Comparison of ENCODE assay signal across 14 cellular contexts in the genomic region with DNA sequence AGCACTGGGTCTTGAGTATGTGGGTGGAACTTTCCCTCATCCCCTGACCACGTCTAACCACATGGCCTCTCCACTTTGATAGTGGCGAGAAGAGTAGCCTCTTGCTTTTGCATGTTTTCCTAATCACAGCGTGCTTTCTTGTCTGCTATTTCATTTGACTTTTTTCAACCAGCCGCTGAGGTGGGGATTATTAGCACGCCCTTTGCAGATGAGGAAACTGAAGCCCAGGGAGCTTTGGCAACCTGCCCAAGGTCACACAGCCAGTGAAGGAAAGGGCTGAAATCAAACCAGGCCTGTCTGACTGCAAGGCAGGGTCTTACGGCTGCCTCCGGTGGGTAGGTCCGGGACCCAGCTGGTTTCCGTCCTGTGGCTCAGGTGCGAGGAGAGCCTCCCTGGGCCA.
"Had no signal": no experiment of that assay in that cellular context is flagged by ENCODE, and none has a peak within 500 bp of the region (broad histone marks: within the 10 kb centered on the region; RNA-seq: fewer than 3 reads in every experiment).

No MANE protein-coding gene starts in this region.

- H3K4me1 Mint-ChIP-seq: activated CD4-positive, alpha-beta memory T cell treated with anti-CD3 and anti-CD28 coated beads, Interleukin-2, amount 10 ng/mL, durations not matched to agents 7 days and 5 days; activated CD4-positive, alpha-beta T cell treated with anti-CD3 and anti-CD28 coated beads for 36 hours; activated naive CD8-positive, alpha-beta T cell treated with anti-CD3 and anti-CD28 coated beads, Interleukin-2, amount 10 ng/mL, durations not matched to agents 7 days and 5 days had no signal

- H3K27ac ChIP-seq: breast epithelium, heart left ventricle, suprapubic skin had no signal

- H3K27me3 ChIP-seq: breast epithelium had no signal

- H3K4me3 ChIP-seq: breast epithelium, heart left ventricle, suprapubic skin had no signal

- H3K4me3 Mint-ChIP-seq: activated CD4-positive, alpha-beta memory T cell treated with anti-CD3 and anti-CD28 coated beads, Interleukin-2, amount 10 ng/mL, durations not matched to agents 7 days and 5 days; activated CD4-positive, alpha-beta T cell treated with anti-CD3 and anti-CD28 coated beads for 36 hours; activated naive CD8-positive, alpha-beta T cell treated with anti-CD3 and anti-CD28 coated beads, Interleukin-2, amount 10 ng/mL, durations not matched to agents 7 days and 5 days; activated T-cell treated with anti-CD3 and anti-CD28 coated beads, Interleukin-2, amount 50 U/mL, for 72 hours had no signal

- DNase-seq: activated CD4-positive, alpha-beta memory T cell treated with anti-CD3 and anti-CD28 coated beads, Interleukin-2, amount 10 ng/mL, durations not matched to agents 7 days and 5 days; activated CD4-positive, alpha-beta T cell treated with anti-CD3 and anti-CD28 coated beads for 36 hours; activated gamma-delta T cell treated with Interleukin-2 at 50 U/mL for 16 hours; activated naive CD8-positive, alpha-beta T cell treated with anti-CD3 and anti-CD28 coated beads, Interleukin-2, amount 10 ng/mL, durations not matched to agents 7 days and 5 days; activated T-cell treated with anti-CD3 and anti-CD28 coated beads, Interleukin-2, amount 50 U/mL, for 72 hours; aorta; foreskin melanocyte; stimulated activated CD4-positive, alpha-beta T cell treated with anti-CD3 and anti-CD28 coated beads, Interleukin-4, amount 100 ng/mL, for 1 hour; stimulated activated CD8-positive, alpha-beta memory T cell treated with anti-CD3 and anti-CD28 coated beads, Interleukin-4, amount 100 ng/mL, for 48 hours; stimulated activated naive CD8-positive, alpha-beta T cell treated with anti-CD3 and anti-CD28 coated beads, Interleukin-15, Interleukin-2, amounts not matched to agents 100 U/mL and 50 U/mL, for 24 hours; T-helper 9 cell had no signal

- H3K9me3 ChIP-seq: breast epithelium, suprapubic skin had no signal

- ATAC-seq: activated CD4-positive, alpha-beta T cell treated with anti-CD3 and anti-CD28 coated beads for 36 hours; activated T-cell treated with anti-CD3 and anti-CD28 coated beads, Interleukin-2, amount 50 U/mL, for 72 hours; heart left ventricle; stimulated activated naive CD8-positive, alpha-beta T cell treated with anti-CD3 and anti-CD28 coated beads, Interleukin-15, Interleukin-2, amounts not matched to agents 100 U/mL and 50 U/mL, for 24 hours had no signal

- H3K4me1 ChIP-seq: breast epithelium, heart left ventricle, suprapubic skin had no signal

- H3K27ac Mint-ChIP-seq: activated CD4-positive, alpha-beta memory T cell treated with anti-CD3 and anti-CD28 coated beads, Interleukin-2, amount 10 ng/mL, durations not matched to agents 7 days and 5 days; activated CD4-positive, alpha-beta T cell treated with anti-CD3 and anti-CD28 coated beads for 36 hours; activated naive CD8-positive, alpha-beta T cell treated with anti-CD3 and anti-CD28 coated beads, Interleukin-2, amount 10 ng/mL, durations not matched to agents 7 days and 5 days; activated T-cell treated with anti-CD3 and anti-CD28 coated beads, Interleukin-2, amount 50 U/mL, for 72 hours had no signal

- H3K9me3 Mint-ChIP-seq: activated CD4-positive, alpha-beta memory T cell treated with anti-CD3 and anti-CD28 coated beads, Interleukin-2, amount 10 ng/mL, durations not matched to agents 7 days and 5 days; activated naive CD8-positive, alpha-beta T cell treated with anti-CD3 and anti-CD28 coated beads, Interleukin-2, amount 10 ng/mL, durations not matched to agents 7 days and 5 days; activated T-cell treated with anti-CD3 and anti-CD28 coated beads, Interleukin-2, amount 50 U/mL, for 72 hours had no signal

- H3K27me3 Mint-ChIP-seq: activated CD4-positive, alpha-beta memory T cell treated with anti-CD3 and anti-CD28 coated beads, Interleukin-2, amount 10 ng/mL, durations not matched to agents 7 days and 5 days; activated CD4-positive, alpha-beta T cell treated with anti-CD3 and anti-CD28 coated beads for 36 hours; activated naive CD8-positive, alpha-beta T cell treated with anti-CD3 and anti-CD28 coated beads, Interleukin-2, amount 10 ng/mL, durations not matched to agents 7 days and 5 days had no signal

- H3K36me3 Mint-ChIP-seq: activated naive CD8-positive, alpha-beta T cell treated with anti-CD3 and anti-CD28 coated beads, Interleukin-2, amount 10 ng/mL, durations not matched to agents 7 days and 5 days had no signal

- H3K36me3 ChIP-seq: breast epithelium, heart left ventricle, suprapubic skin had no signal
